8 cellular contexts compared by ENCODE assay signal in the genomic region with DNA sequence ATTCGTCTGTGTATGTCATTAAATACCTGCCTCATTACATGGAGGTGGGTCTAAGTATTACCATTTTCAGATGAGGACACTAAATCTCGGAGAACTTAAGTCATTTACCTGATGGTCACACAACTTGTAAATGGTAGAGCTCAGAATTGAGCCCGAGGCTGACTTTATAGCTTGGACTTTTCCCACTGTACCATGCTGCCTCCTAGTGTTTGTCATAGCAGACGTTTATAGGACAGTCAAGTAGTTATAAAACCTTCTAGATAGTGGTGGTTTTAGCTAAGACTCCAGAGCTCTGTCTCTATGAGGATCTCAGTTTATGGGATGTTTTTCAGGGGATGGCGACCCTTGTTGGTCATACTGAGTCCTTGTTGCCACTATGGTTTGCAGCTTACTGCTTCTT.
DNase-seq lines count a peak whose midpoint lies in the region; ATAC-seq and TF ChIP-seq lines count a peak whose summit lies in the region.
"Not testable (repeated sequence)": the region's sequence is repeated elsewhere in the genome, so short reads cannot be mapped to it uniquely, and the experiment has no call there.

No MANE protein-coding gene starts in this region.

- not testable (repeated sequence) for H3K36me3 ChIP-seq in WERI-Rb-1; endodermal cell (ENCODE audit: control insufficient read depth, insufficient read depth, low read length)

- H3K36me3 Mint-ChIP-seq in endodermal cell (ENCODE audit: low read depth) = peaks cover 21% of the 10 kb centered on the region

- not testable (repeated sequence) for H3K4me1 Mint-ChIP-seq in endodermal cell

- not testable (repeated sequence) for H3K27me3 ChIP-seq in WERI-Rb-1 (ENCODE audit: insufficient read depth, low read depth, severe bottlenecking); endodermal cell (ENCODE audit: control insufficient read depth, insufficient read depth, low read length, poor library complexity, severe bottlenecking)

- H3K4me3 ChIP-seq in WERI-Rb-1 (ENCODE audit: low read depth, low read length); endodermal cell (ENCODE audit: low read length): not testable (repeated sequence)

- H3K9me3 Mint-ChIP-seq in endodermal cell = peaks cover 33% of the 10 kb centered on the region

- DNase-seq in COLO668 (lab: John Stamatoyannopoulos, UW; ENCODE audit: unreplicated experiment) (peak; percentile 1), NCI-H226 (peak; percentile 4), WERI-Rb-1 (peak; percentile 66), kidney glomerular epithelial cell (lab: John Stamatoyannopoulos, UW) (peak; percentile 15)
- not testable (repeated sequence) for DNase-seq in endodermal cell
- peak; percentile 16 for DNase-seq in stimulated activated CD4-positive, alpha-beta T cell treated with anti-CD3 and anti-CD28 coated beads, Interleukin-4, amount 100 ng/mL, for 24 hours

- not testable (repeated sequence) for H3K4me1 ChIP-seq in endodermal cell (ENCODE audit: control insufficient read depth, insufficient read depth, low read length)

- H3K27ac Mint-ChIP-seq in endodermal cell = not testable (repeated sequence)

- not testable (repeated sequence) for H3K9ac ChIP-seq in endodermal cell (ENCODE audit: extremely low read depth, low read length, poor library complexity, severe bottlenecking)

- peak; percentile 55 for TF ChIP-seq CTCF in WERI-Rb-1 (IDR thresholded peaks at IDR 0.05; ENCODE audit: low read depth, low read length)
- peak; percentile 50 for TF ChIP-seq CTCF in endodermal cell (conservative IDR thresholded peaks at IDR 0.05)

- WGBS in endodermal cell (ENCODE audit: insufficient coverage in 1 of 2, insufficient read length in 1 of 2), 2 experiments = 68% methylated on average over 4 of the region's 5 CpGs; no CpG with 5 or more reads in 1 of the 2 experiments

- H3K4me3 Mint-ChIP-seq in endodermal cell = not testable (repeated sequence)

- not testable (repeated sequence) for H3K27me3 Mint-ChIP-seq in endodermal cell (ENCODE audit: insufficient read depth)

- not testable (repeated sequence) for H3K9me3 ChIP-seq in WERI-Rb-1 (ENCODE audit: severe bottlenecking); endodermal cell (ENCODE audit: control insufficient read depth, low read length)

- ATAC-seq in GM18861 (IDR thresholded peaks at IDR 0.05; ENCODE audit: unreplicated experiment) (peak; percentile 84), HG03175 (IDR thresholded peaks at IDR 0.05; ENCODE audit: unreplicated experiment) (peak; percentile 61)

- H3K27ac ChIP-seq in WERI-Rb-1; endodermal cell (ENCODE audit: low read depth, low read length): not testable (repeated sequence)
